ENCODE assay signal across 17 cellular contexts in the genomic region with DNA sequence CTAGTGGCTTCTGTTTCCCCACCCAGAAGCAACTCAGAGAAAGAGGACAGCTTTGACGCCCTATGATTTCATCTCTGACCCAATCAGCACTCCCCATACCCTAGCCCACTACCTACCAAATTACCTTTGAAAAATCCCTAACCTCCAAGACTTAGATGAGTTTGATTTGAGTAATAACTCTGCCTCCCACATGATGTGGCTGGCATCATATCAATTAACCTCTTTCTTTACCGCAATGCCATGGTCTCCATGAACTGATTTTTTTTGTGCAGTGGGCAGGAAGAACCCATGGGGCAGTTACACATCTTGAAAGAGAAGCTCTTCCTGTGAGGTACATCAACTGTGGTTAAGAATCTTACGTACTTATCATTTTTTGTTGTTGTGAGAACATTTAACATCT. TPM values are rescaled to one million over a fixed set of nuclear protein-coding genes. Genes with fewer than 3 reads are reported as not detected.
DNase-seq lines count a peak whose midpoint lies in the region; ATAC-seq and TF ChIP-seq lines count a peak whose summit lies in the region.
"Had no signal": no experiment of that assay in that cellular context is flagged by ENCODE, and none has a peak within 500 bp of the region (broad histone marks: within the 10 kb centered on the region; RNA-seq: fewer than 3 reads in every experiment).

No MANE protein-coding gene starts in this region.

- H3K18ac ChIP-seq in neuronal stem cell (ENCODE audit: low read length), result no peak overlapping the region

- intact Hi-C loops in CD8-positive, alpha-beta T cell (cut with DNase I, micrococcal nuclease), result loop anchor here (5.0 kb wide), 2 partner anchors 57 to 67 kb away; a partner anchor contains a TSS

- no peak overlapping the region for H3K4ac ChIP-seq in neuronal stem cell (ENCODE audit: low read length)

- no peak overlapping the region for H3K14ac ChIP-seq in neuronal stem cell (ENCODE audit: low read length)

- peaks cover 2% of the 10 kb centered on the region for H3K36me3 Mint-ChIP-seq in CD8-positive, alpha-beta T cell
- peaks cover 31% of the 10 kb centered on the region for H3K36me3 Mint-ChIP-seq in T-helper 1 cell treated with Interleukin-12 subunit alpha and Interleukin-12 subunit beta and Interleukin-4 antibody, amounts not matched to agents 30 μg/mL and 1 μg/mL, for 36 hours (ENCODE audit: low read depth)
- H3K36me3 Mint-ChIP-seq in activated naive CD8-positive, alpha-beta T cell treated with anti-CD3 and anti-CD28 coated beads for 36 hours, result peaks cover 30% of the 10 kb centered on the region
- H3K36me3 Mint-ChIP-seq in natural killer cell treated with Interleukin-12 subunit alpha and Interleukin-12 subunit beta and Interleukin-15 and Interleukin-18, amount 100 ng/mL, for 72 hours, result peaks cover 18% of the 10 kb centered on the region
- H3K36me3 Mint-ChIP-seq: brain had no signal

- H2BK15ac ChIP-seq in neuronal stem cell (ENCODE audit: low read length), result no peak overlapping the region

- H3K36me3 ChIP-seq in CD8-positive, alpha-beta T cell (ENCODE audit: insufficient read depth, low read length), result no peaks in the 10 kb centered on the region
- no peaks in the 10 kb centered on the region for H3K36me3 ChIP-seq in neuronal stem cell (replicated peaks in 1 of 2; ENCODE audit: control insufficient read depth in 2 of 2, insufficient read depth in 2 of 2, low read length in 2 of 2)
- H3K36me3 ChIP-seq: gastroesophageal sphincter, SJSA1 had no signal

- peak; percentile 88 for ATAC-seq in CD8-positive, alpha-beta T cell
- ATAC-seq in natural killer cell treated with Interleukin-12 subunit alpha and Interleukin-12 subunit beta and Interleukin-15 and Interleukin-18, amount 100 ng/mL, for 72 hours, result peak; percentile 61 to 78
- ATAC-seq in GM19455 (IDR thresholded peaks at IDR 0.05; ENCODE audit: unreplicated experiment) (no peak), HG02588 (IDR thresholded peaks at IDR 0.05; ENCODE audit: unreplicated experiment) (no peak)
- ATAC-seq: gastroesophageal sphincter, HepG2 had no signal

- no peaks in the 10 kb centered on the region for H3K9me3 ChIP-seq in CD8-positive, alpha-beta T cell (ENCODE audit: low read length)
- peaks cover 1 to 13% of the 10 kb centered on the region in 2 donors for H3K9me3 ChIP-seq in neuronal stem cell (replicated peaks in 1 of 2; ENCODE audit: control insufficient read depth in 2 of 2, insufficient read depth in 1 of 2, low read depth in 1 of 2, low read length in 2 of 2)
- H3K9me3 ChIP-seq: gastroesophageal sphincter had no signal

- POLR2A ChIA-PET in CD8-positive, alpha-beta T cell (lab: Charles Lee), result interaction anchor here (0.7 to 2.1 kb wide), 7 partner anchors 49 to 86 kb away, joined by 3 to 13 read pairs (median 3); a partner anchor contains a TSS

- WGBS in neuronal stem cell (ENCODE audit: extremely low coverage in 2 of 2, insufficient read length in 2 of 2, insufficient replicate concordance in 1 of 2), 2 donors, result no CpG with 5 or more reads among the region's 3 CpGs

- no peak overlapping the region for H4K91ac ChIP-seq in neuronal stem cell (ENCODE audit: low read depth, low read length, poor library complexity)

- DNase-seq in CD8-positive, alpha-beta T cell, result peak in 3 of 7 experiments; percentile 34 to 69 (median 49)
- no peak for DNase-seq in activated naive CD8-positive, alpha-beta T cell treated with anti-CD3 and anti-CD28 coated beads for 36 hours
- no peak for DNase-seq in natural killer cell treated with Interleukin-12 subunit alpha and Interleukin-12 subunit beta and Interleukin-15 and Interleukin-18, amount 100 ng/mL, for 72 hours (ENCODE audit: low spot score)
- no peak for DNase-seq in neuronal stem cell (ENCODE audit: low spot score)
- DNase-seq: activated CD4-positive, alpha-beta T cell treated with anti-CD3 and anti-CD28 coated beads for 4 hours; dermis blood vessel endothelial cell; erythroblast; NCI-H1436; NCI-H2171; occipital lobe had no signal

- H3K79me1 ChIP-seq in neuronal stem cell (ENCODE audit: low read depth, low read length), result no peaks in the 10 kb centered on the region

- H2BK120ac ChIP-seq in neuronal stem cell (ENCODE audit: low read depth, low read length), result no peak overlapping the region

- no peaks in the 10 kb centered on the region for H3K27me3 Mint-ChIP-seq in CD8-positive, alpha-beta T cell (ENCODE audit: low read depth)
- H3K27me3 Mint-ChIP-seq in T-helper 1 cell treated with Interleukin-12 subunit alpha and Interleukin-12 subunit beta and Interleukin-4 antibody, amounts not matched to agents 30 μg/mL and 1 μg/mL, for 36 hours (ENCODE audit: low read depth), result no peaks in the 10 kb centered on the region
- H3K27me3 Mint-ChIP-seq in activated naive CD8-positive, alpha-beta T cell treated with anti-CD3 and anti-CD28 coated beads for 36 hours, result no peaks in the 10 kb centered on the region
- H3K27me3 Mint-ChIP-seq in natural killer cell treated with Interleukin-12 subunit alpha and Interleukin-12 subunit beta and Interleukin-15 and Interleukin-18, amount 100 ng/mL, for 72 hours, result peaks cover 0 to 5% of the 10 kb centered on the region in 2 donors

- no peak overlapping the region for H3K4me2 ChIP-seq in neuronal stem cell (ENCODE audit: insufficient read depth, low read length, poor library complexity, severe bottlenecking)

- no peak overlapping the region for H4K8ac ChIP-seq in neuronal stem cell (ENCODE audit: low read depth, low read length)

- no peak overlapping the region for H2BK5ac ChIP-seq in neuronal stem cell (ENCODE audit: low read length)

- no peak overlapping the region for H3K23ac ChIP-seq in neuronal stem cell (ENCODE audit: low read depth, low read length, poor library complexity)

- H3K4me1 Mint-ChIP-seq in CD8-positive, alpha-beta T cell (ENCODE audit: low read depth), result peaks cover 50% of the 10 kb centered on the region
- H3K4me1 Mint-ChIP-seq in T-helper 1 cell treated with Interleukin-12 subunit alpha and Interleukin-12 subunit beta and Interleukin-4 antibody, amounts not matched to agents 30 μg/mL and 1 μg/mL, for 36 hours (ENCODE audit: low read depth), result peaks cover 14% of the 10 kb centered on the region
- peaks cover 27% of the 10 kb centered on the region for H3K4me1 Mint-ChIP-seq in activated naive CD8-positive, alpha-beta T cell treated with anti-CD3 and anti-CD28 coated beads for 36 hours
- H3K4me1 Mint-ChIP-seq in natural killer cell treated with Interleukin-12 subunit alpha and Interleukin-12 subunit beta and Interleukin-15 and Interleukin-18, amount 100 ng/mL, for 72 hours (ENCODE audit: low read depth in 2 of 2), result peaks cover 9 to 19% of the 10 kb centered on the region in 2 donors
- H3K4me1 Mint-ChIP-seq: brain had no signal

- CTCF ChIA-PET in CD8-positive, alpha-beta T cell (lab: Charles Lee), result interaction anchor here (1.1 kb wide), 1 partner anchor 53 kb away, joined by 3 read pairs; no protein-coding TSS in a partner anchor

- no peak overlapping the region for H2BK12ac ChIP-seq in neuronal stem cell (ENCODE audit: low read length)

- no peak overlapping the region for H3K4me3 ChIP-seq in CD8-positive, alpha-beta T cell (ENCODE audit: low read depth, low read length)
- no peak overlapping the region for H3K4me3 ChIP-seq in neuronal stem cell (ENCODE audit: low read length in 2 of 2)
- H3K4me3 ChIP-seq: gastroesophageal sphincter, SJSA1 had no signal

- peak overlapping the region; percentile 74 for H3K27ac Mint-ChIP-seq in CD8-positive, alpha-beta T cell
- H3K27ac Mint-ChIP-seq in T-helper 1 cell treated with Interleukin-12 subunit alpha and Interleukin-12 subunit beta and Interleukin-4 antibody, amounts not matched to agents 30 μg/mL and 1 μg/mL, for 36 hours, result peak overlapping the region; percentile 73
- peak overlapping the region; percentile 49 for H3K27ac Mint-ChIP-seq in activated naive CD8-positive, alpha-beta T cell treated with anti-CD3 and anti-CD28 coated beads for 36 hours
- H3K27ac Mint-ChIP-seq in natural killer cell treated with Interleukin-12 subunit alpha and Interleukin-12 subunit beta and Interleukin-15 and Interleukin-18, amount 100 ng/mL, for 72 hours, result peak overlapping the region in 1 of 2 donors; percentile 25
- H3K27ac Mint-ChIP-seq: brain had no signal

- H3K27me3 ChIP-seq in CD8-positive, alpha-beta T cell (ENCODE audit: insufficient read depth, low read length), result no peaks in the 10 kb centered on the region
- H3K27me3 ChIP-seq in neuronal stem cell (ENCODE audit: control insufficient read depth in 3 of 3, insufficient read depth in 3 of 3, low read depth in 1 of 3, low read length in 3 of 3), result no peaks in the 10 kb centered on the region
- H3K27me3 ChIP-seq: gastroesophageal sphincter, SJSA1 had no signal

- no peak overlapping the region for H3K9ac ChIP-seq in neuronal stem cell (ENCODE audit: low read depth, low read length, poor library complexity)

- H3K4me3 Mint-ChIP-seq in CD8-positive, alpha-beta T cell, result peak overlapping the region; percentile 8
- peak overlapping the region; percentile 7 for H3K4me3 Mint-ChIP-seq in T-helper 1 cell treated with Interleukin-12 subunit alpha and Interleukin-12 subunit beta and Interleukin-4 antibody, amounts not matched to agents 30 μg/mL and 1 μg/mL, for 36 hours
- H3K4me3 Mint-ChIP-seq in activated naive CD8-positive, alpha-beta T cell treated with anti-CD3 and anti-CD28 coated beads for 36 hours, result no peak overlapping the region
- peak overlapping the region; percentile 57 for H3K4me3 Mint-ChIP-seq in natural killer cell treated with Interleukin-12 subunit alpha and Interleukin-12 subunit beta and Interleukin-15 and Interleukin-18, amount 100 ng/mL, for 72 hours
- H3K4me3 Mint-ChIP-seq: brain had no signal

- no peak for TF ChIP-seq CTCF in CD8-positive, alpha-beta T cell (IDR thresholded peaks at IDR 0.05)

- H3K4me1 ChIP-seq in CD8-positive, alpha-beta T cell (ENCODE audit: insufficient read depth, low read length), result peaks cover 28% of the 10 kb centered on the region
- H3K4me1 ChIP-seq in neuronal stem cell (ENCODE audit: control insufficient read depth in 2 of 2, insufficient read depth in 1 of 2, low read depth in 1 of 2, low read length in 2 of 2), result no peaks in the 10 kb centered on the region
- H3K4me1 ChIP-seq: gastroesophageal sphincter, SJSA1 had no signal

- peak overlapping the region; percentile 13 for H3K27ac ChIP-seq in CD8-positive, alpha-beta T cell (ENCODE audit: low read depth, low read length)
- H3K27ac ChIP-seq in neuronal stem cell (replicated peaks; ENCODE audit: low read length), result no peak overlapping the region
- H3K27ac ChIP-seq: gastroesophageal sphincter, SJSA1 had no signal

- peaks cover 8% of the 10 kb centered on the region for H3K9me3 Mint-ChIP-seq in CD8-positive, alpha-beta T cell
- peaks cover 56% of the 10 kb centered on the region for H3K9me3 Mint-ChIP-seq in T-helper 1 cell treated with Interleukin-12 subunit alpha and Interleukin-12 subunit beta and Interleukin-4 antibody, amounts not matched to agents 30 μg/mL and 1 μg/mL, for 36 hours
- peaks cover 39% of the 10 kb centered on the region for H3K9me3 Mint-ChIP-seq in activated naive CD8-positive, alpha-beta T cell treated with anti-CD3 and anti-CD28 coated beads for 36 hours
- no peaks in the 10 kb centered on the region for H3K9me3 Mint-ChIP-seq in natural killer cell treated with Interleukin-12 subunit alpha and Interleukin-12 subunit beta and Interleukin-15 and Interleukin-18, amount 100 ng/mL, for 72 hours

- H2AK5ac ChIP-seq in neuronal stem cell (ENCODE audit: low read depth, low read length), result no peak overlapping the region

- H2AFZ ChIP-seq in neuronal stem cell (ENCODE audit: low read length), result no peak overlapping the region

RNA-seq across cellular contexts. Expression of a gene that starts 25.5 kb away (rescaled TPM):
- not detected for total RNA-seq in CD8-positive, alpha-beta T cell
- total RNA-seq in activated naive CD8-positive, alpha-beta T cell treated with anti-CD3 and anti-CD28 coated beads for 36 hours, result not detected
- total RNA-seq in natural killer cell treated with Interleukin-12 subunit alpha and Interleukin-12 subunit beta and Interleukin-15 and Interleukin-18, amount 100 ng/mL, for 72 hours, result not detected
- polyA plus RNA-seq in neuronal stem cell (2013, experiment 1 of 2), result not detected
- polyA plus RNA-seq in neuronal stem cell (2013, experiment 2 of 2), result not detected
- total RNA-seq: HepG2, SJSA1 had no signal
- polyA plus RNA-seq: HepG2 had no signal

Comparison
In these comparisons a context has a peak if more than half of its experiments do, and no peak if none do; other contexts are left out.
1. ATAC-seq: peak in CD8-positive, alpha-beta T cell (single experiment) and natural killer cell treated with Interleukin-12 subunit alpha and Interleukin-12 subunit beta and Interleukin-15 and Interleukin-18, amount 100 ng/mL, for 72 hours (2 of 2); none in GM19455 (single experiment) and HG02588 (single experiment).